17 cellular contexts compared by ENCODE assay signal in genomic region chr1:3929122-3929521, GRCh38. TPM values are rescaled to one million over a fixed set of nuclear protein-coding genes. Genes with fewer than 3 reads are reported as not detected.
DNase-seq lines count a peak whose midpoint lies in the region; TF ChIP-seq lines count a peak whose summit lies in the region.
"Had no signal": no experiment of that assay in that cellular context is flagged by ENCODE, and none has a peak within 500 bp of the region (broad histone marks: within the 10 kb centered on the region; RNA-seq: fewer than 3 reads in every experiment).

No MANE protein-coding gene starts in this region.

- peaks cover 13% of the 10 kb centered on the region for H3K4me1 ChIP-seq in OCI-LY1 (ENCODE audit: insufficient read depth, low read length, severe bottlenecking)
- no peaks in the 10 kb centered on the region for H3K4me1 ChIP-seq in trophoblast cell (ENCODE audit: control insufficient read depth in 1 of 2, insufficient read depth in 2 of 2, low read length in 2 of 2)
- H3K4me1 ChIP-seq: BLaER1, HAP-1 had no signal

- H4K8ac ChIP-seq in trophoblast cell (ENCODE audit: low read depth, low read length) = no peak overlapping the region

- DNase-seq in T-helper 2 cell treated with Interferon-gamma antibody and Interleukin-4, amounts not matched to agents 5 μg/mL and 100 μg/mL, for 36 hours (ENCODE audit: low spot score) = no peak
- DNase-seq in T-helper 2 cell = no peak
- peak; percentile 55 to 73 for DNase-seq in erythroblast (lab: John Stamatoyannopoulos, UW)
- DNase-seq in trophoblast cell = no peak
- no peak for DNase-seq in posterior cingulate gyrus
- no peak for DNase-seq in activated CD4-positive, alpha-beta T cell treated with anti-CD3 and anti-CD28 coated beads, Interleukin-2, amount 10 ng/mL, durations not matched to agents 24 days and 14 days
- no peak for DNase-seq in HuH-7 (ENCODE audit: low spot score)
- DNase-seq: Calu3; CD8-positive, alpha-beta T cell; DMS79 treated with DMSO at 0.1 percent for 48 hours; GF-D8 had no signal

- no peaks in the 10 kb centered on the region for H4K20me1 ChIP-seq in OCI-LY1 (ENCODE audit: insufficient read depth, low read length)
- H4K20me1 ChIP-seq: BLaER1 had no signal

- H2AFZ ChIP-seq in OCI-LY1 (ENCODE audit: low read length) = no peak overlapping the region
- H2AFZ ChIP-seq in trophoblast cell (ENCODE audit: insufficient read depth, low read length, poor library complexity) = no peak overlapping the region

- H2BK12ac ChIP-seq in trophoblast cell (ENCODE audit: low read length) = no peak overlapping the region

- no peak overlapping the region for H3K4ac ChIP-seq in trophoblast cell (ENCODE audit: low read depth, low read length)

- H2BK120ac ChIP-seq in trophoblast cell (ENCODE audit: insufficient read depth, low read length, poor library complexity) = no peak overlapping the region

- H3K79me2 ChIP-seq in OCI-LY1 (ENCODE audit: insufficient read depth, low read length) (no peaks in the 10 kb centered on the region), trophoblast cell (ENCODE audit: control insufficient read depth, insufficient read depth, low read length, poor library complexity) (no peaks in the 10 kb centered on the region)

- H3K9me2 ChIP-seq in OCI-LY1 (ENCODE audit: low read depth, low read length) = no peaks in the 10 kb centered on the region

- H3K18ac ChIP-seq in trophoblast cell (ENCODE audit: low read length) = no peak overlapping the region

- H3K27me3 ChIP-seq in OCI-LY1 (ENCODE audit: insufficient read depth, low read length) = no peaks in the 10 kb centered on the region
- H3K27me3 ChIP-seq in trophoblast cell (ENCODE audit: insufficient read depth, low read length) = no peaks in the 10 kb centered on the region
- H3K27me3 ChIP-seq: BLaER1 had no signal

- H3K79me1 ChIP-seq in trophoblast cell (ENCODE audit: low read length) = no peaks in the 10 kb centered on the region

- WGBS in trophoblast cell (ENCODE audit: extremely low coverage, insufficient coverage, insufficient read length) = 100% methylated on average over 2 of the region's 5 CpGs

- no peaks in the 10 kb centered on the region for H3K36me3 Mint-ChIP-seq in T-helper 2 cell treated with Interferon-gamma antibody and Interleukin-4, amounts not matched to agents 5 μg/mL and 100 μg/mL, for 36 hours (ENCODE audit: low read depth)
- H3K36me3 Mint-ChIP-seq in activated CD4-positive, alpha-beta T cell treated with anti-CD3 and anti-CD28 coated beads, Interleukin-2, amount 10 ng/mL, durations not matched to agents 24 days and 14 days (ENCODE audit: low read depth) = no peaks in the 10 kb centered on the region
- H3K36me3 Mint-ChIP-seq: CD8-positive, alpha-beta T cell had no signal

- no peak overlapping the region for H3K4me3 ChIP-seq in OCI-LY1 (ENCODE audit: low read depth, low read length, poor library complexity, severe bottlenecking)
- H3K4me3 ChIP-seq in trophoblast cell (ENCODE audit: low read depth, low read length) = peak overlapping the region; percentile 36
- H3K4me3 ChIP-seq: A549, BLaER1, HAP-1 had no signal

- no peak for TF ChIP-seq POLR2A in erythroblast (IDR thresholded peaks at IDR 0.05; ENCODE audit: low read length)

- no peak overlapping the region for H4K91ac ChIP-seq in trophoblast cell (ENCODE audit: low read depth, low read length)

- H3K4me2 ChIP-seq in OCI-LY1 (ENCODE audit: low read length) = no peak overlapping the region
- no peak overlapping the region for H3K4me2 ChIP-seq in trophoblast cell (ENCODE audit: low read length)
- H3K4me2 ChIP-seq: A549, BLaER1 had no signal

- H2AK5ac ChIP-seq in trophoblast cell (ENCODE audit: low read length) = no peak overlapping the region

- H3K9me3 Mint-ChIP-seq in T-helper 2 cell treated with Interferon-gamma antibody and Interleukin-4, amounts not matched to agents 5 μg/mL and 100 μg/mL, for 36 hours = peaks cover 7% of the 10 kb centered on the region
- H3K9me3 Mint-ChIP-seq in activated CD4-positive, alpha-beta T cell treated with anti-CD3 and anti-CD28 coated beads, Interleukin-2, amount 10 ng/mL, durations not matched to agents 24 days and 14 days = peaks cover 7% of the 10 kb centered on the region
- H3K9me3 Mint-ChIP-seq: CD8-positive, alpha-beta T cell had no signal

- no peak overlapping the region for H4K12ac ChIP-seq in trophoblast cell (ENCODE audit: low read depth, low read length)

- peak overlapping the region; percentile 23 for H3K27ac Mint-ChIP-seq in T-helper 2 cell treated with Interferon-gamma antibody and Interleukin-4, amounts not matched to agents 5 μg/mL and 100 μg/mL, for 36 hours
- H3K27ac Mint-ChIP-seq in activated CD4-positive, alpha-beta T cell treated with anti-CD3 and anti-CD28 coated beads, Interleukin-2, amount 10 ng/mL, durations not matched to agents 24 days and 14 days = no peak overlapping the region
- H3K27ac Mint-ChIP-seq: CD8-positive, alpha-beta T cell had no signal

- no peaks in the 10 kb centered on the region for H3K4me1 Mint-ChIP-seq in T-helper 2 cell treated with Interferon-gamma antibody and Interleukin-4, amounts not matched to agents 5 μg/mL and 100 μg/mL, for 36 hours (ENCODE audit: low read depth)
- no peaks in the 10 kb centered on the region for H3K4me1 Mint-ChIP-seq in activated CD4-positive, alpha-beta T cell treated with anti-CD3 and anti-CD28 coated beads, Interleukin-2, amount 10 ng/mL, durations not matched to agents 24 days and 14 days

- no peaks in the 10 kb centered on the region for H3K9me3 ChIP-seq in OCI-LY1 (ENCODE audit: low read length)
- peaks cover 10% of the 10 kb centered on the region for H3K9me3 ChIP-seq in trophoblast cell (ENCODE audit: insufficient read depth, low read depth, low read length)
- H3K9me3 ChIP-seq: A549, BLaER1, HAP-1 had no signal

- H3K9ac ChIP-seq in OCI-LY1 (ENCODE audit: low read length) (no peak overlapping the region), trophoblast cell (ENCODE audit: low read length) (no peak overlapping the region)
- H3K9ac ChIP-seq: BLaER1 had no signal

- no peaks in the 10 kb centered on the region for H3K27me3 Mint-ChIP-seq in T-helper 2 cell treated with Interferon-gamma antibody and Interleukin-4, amounts not matched to agents 5 μg/mL and 100 μg/mL, for 36 hours (ENCODE audit: low read depth)
- H3K27me3 Mint-ChIP-seq in activated CD4-positive, alpha-beta T cell treated with anti-CD3 and anti-CD28 coated beads, Interleukin-2, amount 10 ng/mL, durations not matched to agents 24 days and 14 days = no peaks in the 10 kb centered on the region

- H3K36me3 ChIP-seq in OCI-LY1 (ENCODE audit: insufficient read depth, low read length) = no peaks in the 10 kb centered on the region
- H3K36me3 ChIP-seq in trophoblast cell (ENCODE audit: control insufficient read depth in 1 of 2, insufficient read depth in 2 of 2, low read length in 2 of 2) = no peaks in the 10 kb centered on the region
- H3K36me3 ChIP-seq: BLaER1, HAP-1 had no signal

- H3K4me3 Mint-ChIP-seq in T-helper 2 cell treated with Interferon-gamma antibody and Interleukin-4, amounts not matched to agents 5 μg/mL and 100 μg/mL, for 36 hours = no peak overlapping the region
- H3K4me3 Mint-ChIP-seq in activated CD4-positive, alpha-beta T cell treated with anti-CD3 and anti-CD28 coated beads, Interleukin-2, amount 10 ng/mL, durations not matched to agents 24 days and 14 days = no peak overlapping the region
- H3K4me3 Mint-ChIP-seq: CD8-positive, alpha-beta T cell had no signal

- no peak overlapping the region for H3K14ac ChIP-seq in trophoblast cell (ENCODE audit: low read length)

- no peak for TF ChIP-seq CTCF in OCI-LY1 (IDR thresholded peaks at IDR 0.05; ENCODE audit: low read length)

- H3F3A ChIP-seq in OCI-LY1 (ENCODE audit: insufficient read depth, low read length) = no peaks in the 10 kb centered on the region

- peak overlapping the region; percentile 3 for H3K23ac ChIP-seq in trophoblast cell (ENCODE audit: low read length)

- intact Hi-C loops in posterior cingulate gyrus (cut with DNase I) = no loop called here
- intact Hi-C loops in activated CD4-positive, alpha-beta T cell treated with anti-CD3 and anti-CD28 coated beads, Interleukin-2, amount 10 ng/mL, durations not matched to agents 24 days and 14 days (cut with micrococcal nuclease) = no loop called here

- no peak overlapping the region for H2BK5ac ChIP-seq in trophoblast cell (ENCODE audit: low read depth, low read length, poor library complexity)

- H3K27ac ChIP-seq in OCI-LY1 (ENCODE audit: low read depth, low read length, poor library complexity, severe bottlenecking) (peak overlapping the region; percentile 72), trophoblast cell (ENCODE audit: low read depth, low read length) (no peak overlapping the region)
- H3K27ac ChIP-seq: 22Rv1, A549, BLaER1, HL-60 had no signal

RNA-seq across cellular contexts. Expression of gene C1orf174, which starts 29.1 kb away (rescaled TPM):
- polyA plus RNA-seq in trophoblast cell (2013) = 26.8 and 28.3 TPM in 2 replicates
- 50.5 and 51.5 TPM in 2 replicates for total RNA-seq in activated CD4-positive, alpha-beta T cell treated with anti-CD3 and anti-CD28 coated beads, Interleukin-2, amount 10 ng/mL, durations not matched to agents 24 days and 14 days

Comparison
In these comparisons a context has a peak if more than half of its experiments do, and no peak if none do; other contexts are left out.
1. DNase-seq: peak in erythroblast (2 of 2); none in T-helper 2 cell treated with Interferon-gamma antibody and Interleukin-4, amounts not matched to agents 5 μg/mL and 100 μg/mL, for 36 hours (single experiment), T-helper 2 cell (0 of 5), trophoblast cell (0 of 2), posterior cingulate gyrus (0 of 10), activated CD4-positive, alpha-beta T cell treated with anti-CD3 and anti-CD28 coated beads, Interleukin-2, amount 10 ng/mL, durations not matched to agents 24 days and 14 days (single experiment) and HuH-7 (single experiment).